9 cellular contexts compared by ENCODE assay signal in the genomic region with DNA sequence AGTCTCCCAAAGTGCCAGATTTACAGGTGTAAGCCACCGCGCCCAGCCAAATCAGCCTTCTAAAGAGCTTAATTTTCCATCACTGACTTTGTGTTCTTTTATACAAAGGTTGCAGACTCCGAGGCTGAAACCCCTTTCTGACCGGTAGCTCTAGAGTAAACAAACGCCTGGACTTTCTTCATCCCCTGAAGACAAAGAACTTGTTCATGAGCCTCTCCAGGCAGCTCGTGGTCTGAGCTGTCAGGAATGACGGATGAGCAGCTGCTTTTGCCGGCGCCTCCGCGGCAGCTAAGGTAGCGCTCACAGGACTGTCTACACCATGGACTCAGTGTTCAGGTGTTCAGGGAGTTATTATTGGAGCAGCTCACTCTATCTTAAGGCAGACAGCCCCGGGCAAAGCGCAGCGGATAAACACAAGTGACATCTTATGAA.
A peak's percentile ranks its signal among the peaks of the same experiment; 100 is the strongest.
DNase-seq lines count a peak whose midpoint lies in the region; ATAC-seq, FAIRE-seq and TF ChIP-seq lines count a peak whose summit lies in the region.
"Had no signal": no experiment of that assay in that cellular context is flagged by ENCODE, and none has a peak within 500 bp of the region (broad histone marks: within the 10 kb centered on the region; RNA-seq: fewer than 3 reads in every experiment).

No MANE protein-coding gene starts in this region.

- no peaks in the 10 kb centered on the region for H3K27me3 ChIP-seq in HepG2 (ENCODE audit: control insufficient read depth in 1 of 2, insufficient read depth in 2 of 2, low read length in 2 of 2)
- no peaks in the 10 kb centered on the region for H3K27me3 ChIP-seq in tibial nerve
- H3K27me3 ChIP-seq: MG63 had no signal

- peak overlapping the region; percentile 56 for H3K4me2 ChIP-seq in HepG2 (ENCODE audit: low read depth, low read length)

- peak overlapping the region; percentile 58 for H3K9ac ChIP-seq in HepG2 (ENCODE audit: insufficient read depth, low read depth, low read length)

- TF ChIP-seq CTCF in astrocyte of the spinal cord (IDR thresholded peaks at IDR 0.05; ENCODE audit: low read depth, low read length): no peak
- no peak for TF ChIP-seq CTCF in HepG2 (CRISPR knock-in tag; IDR thresholded peaks at IDR 0.05)
- TF ChIP-seq CTCF in tibial nerve (IDR thresholded peaks at IDR 0.05): no peak

- no peak overlapping the region for H2AFZ ChIP-seq in HepG2 (ENCODE audit: low read length)

- H4K20me1 ChIP-seq in HepG2 (ENCODE audit: insufficient read depth, low read length): no peaks in the 10 kb centered on the region

- WGBS in HepG2 (ENCODE audit: low lambda C conversion rate): under 1% methylated on average over 15 of the region's 15 CpGs
- WGBS in tibial nerve, 2 donors: 31 to 37% methylated on average over 15 of the region's 15 CpGs

- no peaks in the 10 kb centered on the region; a peak in 1 of 5 replicates for H3K36me3 ChIP-seq in HepG2 (replicated peaks in 1 of 2; ENCODE audit: control insufficient read depth in 1 of 2, insufficient read depth in 2 of 2, low read length in 2 of 2)
- H3K36me3 ChIP-seq in tibial nerve: no peaks in the 10 kb centered on the region
- H3K36me3 ChIP-seq: MG63 had no signal

- peak overlapping the region; percentile 88 for H3K27ac ChIP-seq in HepG2 (ENCODE audit: extremely low read length, insufficient read depth, low read length)
- no peak overlapping the region for H3K27ac ChIP-seq in tibial nerve

- TF ChIP-seq EP300 in HepG2 (IDR thresholded peaks at IDR 0.05; ENCODE audit: low read depth in 2 of 2, low read length in 2 of 2): peak; percentile 89 to 97; a peak in 3 of 4 replicates
- TF ChIP-seq EP300 in HepG2 (CRISPR knock-in tag; IDR thresholded peaks at IDR 0.05; ENCODE audit: borderline replicate concordance): peak; percentile 96
- TF ChIP-seq EP300 in tibial nerve (IDR thresholded peaks at IDR 0.05): no peak

- peak; percentile 44; the same call in 1 of the 2 replicates for TF ChIP-seq RAD21 in HepG2 (CRISPR knock-in tag; IDR thresholded peaks at IDR 0.05)

- no peaks in the 10 kb centered on the region for H3K79me2 ChIP-seq in HepG2 (ENCODE audit: insufficient read depth, low read length)

- H3K4me1 ChIP-seq in HepG2 (ENCODE audit: insufficient read depth, low read length): peaks cover 82% of the 10 kb centered on the region
- peaks cover 0 to 3% (median 0%) of the 10 kb centered on the region in 4 donors for H3K4me1 ChIP-seq in tibial nerve

- H3K9me3 ChIP-seq in HepG2 (ENCODE audit: low read length) (0 out of 2 replicates have a peak, but pooled peaks cover 3% of the 10 kb centered on the region), tibial nerve (no peaks in the 10 kb centered on the region)
- H3K9me3 ChIP-seq: MG63 had no signal

- H3K4me3 ChIP-seq in astrocyte of the spinal cord (ENCODE audit: low read depth, low read length) (no peak overlapping the region), HepG2 (replicated peaks in 1 of 3; ENCODE audit: insufficient read depth in 1 of 3, low read depth in 2 of 3, low read length in 3 of 3) (peak overlapping the region in 2 of 3 experiments; percentile 15 to 31; a peak in 2 of 6 replicates), tibial nerve (no peak overlapping the region)
- H3K4me3 ChIP-seq: MG63 had no signal

- peak; percentile 97 for ATAC-seq in HepG2
- ATAC-seq in GM19397 (IDR thresholded peaks at IDR 0.05; ENCODE audit: unreplicated experiment): no peak

- BruUV-seq in HepG2 (replicated peaks; lab: Mats Ljungman, UMichigan): no TSS peak

- DNase-seq in COLO829 (ENCODE audit: low spot score): peak; percentile 86
- DNase-seq in NCI-H1105 (lab: John Stamatoyannopoulos, UW): peak; percentile 2
- DNase-seq in astrocyte of the spinal cord (ENCODE audit: low read depth, low spot score): peak; percentile 64
- DNase-seq in HepG2 (ENCODE audit: low spot score): peak; percentile 99
- DNase-seq in KBM-7: no peak
- no peak for DNase-seq in cerebellar cortex (ENCODE audit: low spot score)
- DNase-seq in tibial nerve (ENCODE audit: low spot score in 2 of 2): no peak
- DNase-seq: MG63 had no signal

- TF ChIP-seq POLR2A in HepG2 (IDR thresholded peaks at IDR 0.05; ENCODE audit: insufficient read depth in 1 of 2, low read depth in 2 of 2, low read length in 2 of 2): peak in 1 of 2 experiments; percentile 16; a peak in 1 of 4 replicates
- TF ChIP-seq POLR2A in tibial nerve (IDR thresholded peaks at IDR 0.05): no peak

- POLR2A ChIA-PET in HepG2 (lab: Yijun Ruan, JAX): interaction anchor here (0.7 to 4.5 kb wide), 30 partner anchors 9 to 140 kb away, joined by 3 to 106 read pairs (median 5); a partner anchor contains a TSS

- FAIRE-seq in HepG2 (lab: Jason Lieb, UNC): peak; percentile 99

- in situ Hi-C loops in astrocyte of the spinal cord (cut with HindIII; ENCODE audit: low sequenced_read_pairs): no loop called here
- in situ Hi-C loops in HepG2 (cut with HindIII; ENCODE audit: extremely low pct_ligation_motif_present, low pct_unique_long_range_greater_than_20kb): no loop called here
- in situ Hi-C loops in KBM-7 (cut with MboI; ENCODE audit: low pct_unique_long_range_greater_than_20kb, low sequenced_read_pairs): no loop called here

- CTCF ChIA-PET in HepG2 (lab: Yijun Ruan, JAX; ENCODE audit: low intra/inter-chr PET ratio, low total read pairs): no interaction called here

- intact Hi-C loops in HepG2 (cut with micrococcal nuclease; ENCODE audit: unreplicated experiment): loop anchor here (1.0 to 10.0 kb wide), 4 partner anchors 28 to 130 kb away; a partner anchor contains a TSS

TF ChIP-seq in HepG2, 621 proteins besides CTCF, POLR2A, EP300 and RAD21 (continues in another document):
- TF ChIP-seq PRMT3 (CRISPR knock-in tag; IDR thresholded peaks at IDR 0.05; ENCODE audit: borderline replicate concordance, low read depth) (no peak), MAFF (IDR thresholded peaks at IDR 0.05; ENCODE audit: low read depth, low read length) (no peak), SAFB2 (CRISPR knock-in tag; IDR thresholded peaks at IDR 0.05; ENCODE audit: borderline replicate concordance, low read depth) (no peak), HNRNPH1 (optimal IDR thresholded peaks at IDR 0.05; ENCODE audit: low read depth, low read length) (no peak), SALL1 (CRISPR knock-in tag; IDR thresholded peaks at IDR 0.05) (peak; percentile 98), ZNF121 (CRISPR knock-in tag; IDR thresholded peaks at IDR 0.05) (0 out of 2 replicates have a peak, but pooled peaks have one; percentile 9), ZFP36L2 (CRISPR knock-in tag; IDR thresholded peaks at IDR 0.05) (no peak), TSC22D2 (CRISPR knock-in tag; IDR thresholded peaks at IDR 0.05; ENCODE audit: borderline replicate concordance) (no peak), FOXA3 (CRISPR knock-in tag; IDR thresholded peaks at IDR 0.05) (peak; percentile 90), STAG1 (CRISPR knock-in tag; IDR thresholded peaks at IDR 0.05) (peak; percentile 48), ZNF10 (CRISPR knock-in tag; IDR thresholded peaks at IDR 0.05; ENCODE audit: borderline replicate concordance, low read depth) (no peak), RBM22 (optimal IDR thresholded peaks at IDR 0.05; ENCODE audit: low read length) (no peak), SKI (IDR thresholded peaks at IDR 0.05; ENCODE audit: partially characterized antibody) (peak; percentile 54), KDM6A (CRISPR knock-in tag; IDR thresholded peaks at IDR 0.05; ENCODE audit: low read depth) (peak; percentile 46; the same call in 1 of the 2 replicates), DMAP1 (CRISPR knock-in tag; IDR thresholded peaks at IDR 0.05) (peak; percentile 31; the same call in 1 of the 2 replicates), MXI1 (IDR thresholded peaks at IDR 0.05; ENCODE audit: borderline replicate concordance, low read depth, low read length) (peak; percentile 82; the same call in 1 of the 3 replicates), NFE2L1 (CRISPR knock-in tag; IDR thresholded peaks at IDR 0.05; ENCODE audit: borderline replicate concordance) (no peak), ZNF709 (CRISPR knock-in tag; IDR thresholded peaks at IDR 0.05) (no peak)
- TF ChIP-seq, protein P1, sequence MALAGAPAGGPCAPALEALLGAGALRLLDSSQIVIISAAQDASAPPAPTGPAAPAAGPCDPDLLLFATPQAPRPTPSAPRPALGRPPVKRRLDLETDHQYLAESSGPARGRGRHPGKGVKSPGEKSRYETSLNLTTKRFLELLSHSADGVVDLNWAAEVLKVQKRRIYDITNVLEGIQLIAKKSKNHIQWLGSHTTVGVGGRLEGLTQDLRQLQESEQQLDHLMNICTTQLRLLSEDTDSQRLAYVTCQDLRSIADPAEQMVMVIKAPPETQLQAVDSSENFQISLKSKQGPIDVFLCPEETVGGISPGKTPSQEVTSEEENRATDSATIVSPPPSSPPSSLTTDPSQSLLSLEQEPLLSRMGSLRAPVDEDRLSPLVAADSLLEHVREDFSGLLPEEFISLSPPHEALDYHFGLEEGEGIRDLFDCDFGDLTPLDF (CRISPR knock-in tag; IDR thresholded peaks at IDR 0.05): no peak
- TF ChIP-seq, protein P2, sequence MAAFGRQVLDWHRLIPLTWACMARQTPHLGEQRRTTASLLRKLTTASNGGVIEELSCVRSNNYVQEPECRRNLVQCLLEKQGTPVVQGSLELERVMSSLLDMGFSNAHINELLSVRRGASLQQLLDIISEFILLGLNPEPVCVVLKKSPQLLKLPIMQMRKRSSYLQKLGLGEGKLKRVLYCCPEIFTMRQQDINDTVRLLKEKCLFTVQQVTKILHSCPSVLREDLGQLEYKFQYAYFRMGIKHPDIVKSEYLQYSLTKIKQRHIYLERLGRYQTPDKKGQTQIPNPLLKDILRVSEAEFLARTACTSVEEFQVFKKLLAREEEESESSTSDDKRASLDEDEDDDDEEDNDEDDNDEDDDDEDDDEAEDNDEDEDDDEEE (CRISPR knock-in tag; IDR thresholded peaks at IDR 0.05): no peak
- TF ChIP-seq, protein P3, sequence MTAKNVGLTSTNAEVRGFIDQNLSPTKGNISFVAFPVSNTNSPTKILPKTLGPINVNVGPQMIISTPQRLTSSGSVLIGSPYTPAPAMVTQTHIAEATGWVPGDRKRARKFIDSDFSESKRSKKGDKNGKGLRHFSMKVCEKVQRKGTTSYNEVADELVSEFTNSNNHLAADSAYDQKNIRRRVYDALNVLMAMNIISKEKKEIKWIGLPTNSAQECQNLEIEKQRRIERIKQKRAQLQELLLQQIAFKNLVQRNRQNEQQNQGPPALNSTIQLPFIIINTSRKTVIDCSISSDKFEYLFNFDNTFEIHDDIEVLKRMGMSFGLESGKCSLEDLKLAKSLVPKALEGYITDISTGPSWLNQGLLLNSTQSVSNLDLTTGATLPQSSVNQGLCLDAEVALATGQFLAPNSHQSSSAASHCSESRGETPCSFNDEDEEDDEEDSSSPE (CRISPR knock-in tag; IDR thresholded peaks at IDR 0.05): peak; percentile 51; the same call in 1 of the 2 replicates

Comparison
In these comparisons a context has a peak if more than half of its experiments do, and no peak if none do; other contexts are left out.
1. DNase-seq: peak in COLO829 (single experiment), NCI-H1105 (single experiment), astrocyte of the spinal cord (single experiment) and HepG2 (single experiment); none in KBM-7 (single experiment), cerebellar cortex (single experiment) and tibial nerve (0 of 2).
2. H3K4me3 ChIP-seq: peak in HepG2 (2 of 3); none in astrocyte of the spinal cord (single experiment) and tibial nerve (0 of 4).